In genomic region chr11:134579709-134580634, GRCh38 we compare ENCODE assay signal across 15 cellular contexts.
DNase-seq lines count a peak whose midpoint lies in the region; ATAC-seq and TF ChIP-seq lines count a peak whose summit lies in the region.
"Had no signal": no experiment of that assay in that cellular context is flagged by ENCODE, and none has a peak within 500 bp of the region (broad histone marks: within the 10 kb centered on the region; RNA-seq: fewer than 3 reads in every experiment).

No MANE protein-coding gene starts in this region.

- no peaks in the 10 kb centered on the region for H3K36me3 Mint-ChIP-seq in glutamatergic neuron (ENCODE audit: unreplicated experiment)
- H3K36me3 Mint-ChIP-seq: stimulated activated naive B cell treated with anti-CD40 and anti-IgM and Interleukin-4, amounts not matched to agents 10 μg/mL and 1 μg/mL and 100 μg/mL, for 72 hours had no signal

- DNase-seq in DMS53 (lab: John Stamatoyannopoulos, UW) (peak; percentile 73), PC-9 (no peak), mucosa of descending colon (peak in 1 of 3 donors; percentile 39), glutamatergic neuron (no peak), DMS153 treated with DMSO at 0.1 percent for 48 hours (lab: John Stamatoyannopoulos, UW; ENCODE audit: unreplicated experiment) (no peak)
- DNase-seq: activated CD4-positive, alpha-beta memory T cell treated with anti-CD3 and anti-CD28 coated beads, Interleukin-2, amount 10 ng/mL, durations not matched to agents 7 days and 5 days; colonic mucosa; midbrain; NCI-H146; stimulated activated naive B cell treated with anti-CD40 and anti-IgM and Interleukin-4, amounts not matched to agents 10 μg/mL and 1 μg/mL and 100 μg/mL, for 72 hours; uterus had no signal

- H3K27me3 Mint-ChIP-seq in glutamatergic neuron (ENCODE audit: unreplicated experiment), result no peaks in the 10 kb centered on the region

- POLR2A ChIA-PET in PC-9 (lab: Charles Lee; ENCODE audit: unreplicated experiment), result no interaction called here

- TF ChIP-seq CTCF in GM12873 (IDR thresholded peaks at IDR 0.05; ENCODE audit: insufficient read depth, low read depth, low read length, missing control alignments) (peak; percentile 1), PC-9 (conservative IDR thresholded peaks at IDR 0.05) (no peak), mucosa of descending colon (IDR thresholded peaks at IDR 0.05) (no peak), glutamatergic neuron (IDR thresholded peaks at IDR 0.05; ENCODE audit: partially characterized antibody, unreplicated experiment) (no peak)

- H3K4me3 Mint-ChIP-seq in glutamatergic neuron (ENCODE audit: unreplicated experiment), result no peak overlapping the region
- H3K4me3 Mint-ChIP-seq: activated CD4-positive, alpha-beta memory T cell treated with anti-CD3 and anti-CD28 coated beads, Interleukin-2, amount 10 ng/mL, durations not matched to agents 7 days and 5 days; B cell; stimulated activated naive B cell treated with anti-CD40 and anti-IgM and Interleukin-4, amounts not matched to agents 10 μg/mL and 1 μg/mL and 100 μg/mL, for 72 hours had no signal

- H3K9me3 Mint-ChIP-seq in glutamatergic neuron (ENCODE audit: unreplicated experiment), result peaks cover 6% of the 10 kb centered on the region
- H3K9me3 Mint-ChIP-seq: activated CD4-positive, alpha-beta memory T cell treated with anti-CD3 and anti-CD28 coated beads, Interleukin-2, amount 10 ng/mL, durations not matched to agents 7 days and 5 days; stimulated activated naive B cell treated with anti-CD40 and anti-IgM and Interleukin-4, amounts not matched to agents 10 μg/mL and 1 μg/mL and 100 μg/mL, for 72 hours had no signal

- ATAC-seq in mucosa of descending colon, result peak; percentile 53
- ATAC-seq in HG03565 (IDR thresholded peaks at IDR 0.05; ENCODE audit: unreplicated experiment), result no peak
- ATAC-seq: stimulated activated naive B cell treated with anti-CD40 and anti-IgM and Interleukin-4, amounts not matched to agents 10 μg/mL and 1 μg/mL and 100 μg/mL, for 72 hours had no signal

- no peak overlapping the region for H2AFZ ChIP-seq in PC-9

- H3K4me3 ChIP-seq in PC-9 (no peak overlapping the region), mucosa of descending colon (no peak overlapping the region)
- H3K4me3 ChIP-seq: colonic mucosa, K562, uterus had no signal

- H3K4me2 ChIP-seq in PC-9, result peak overlapping the region; percentile 50

- H3K4me1 ChIP-seq in PC-9 (replicated peaks; ENCODE audit: insufficient read depth) (0 out of 2 replicates have a peak, but pooled peaks cover 4% of the 10 kb centered on the region), mucosa of descending colon (ENCODE audit: low read depth) (no peaks in the 10 kb centered on the region)
- H3K4me1 ChIP-seq: colonic mucosa, uterus had no signal

- H3K9me3 ChIP-seq in PC-9 (ENCODE audit: insufficient read depth, low read depth) (no peaks in the 10 kb centered on the region), mucosa of descending colon (no peaks in the 10 kb centered on the region)
- H3K9me3 ChIP-seq: colonic mucosa, uterus had no signal

- intact Hi-C loops in PC-9 (cut with micrococcal nuclease; ENCODE audit: unreplicated experiment) (no loop called here), mucosa of descending colon (cut with DNase I, micrococcal nuclease) (no loop called here)

- peaks cover 26% of the 10 kb centered on the region for H3K4me1 Mint-ChIP-seq in glutamatergic neuron (ENCODE audit: low read depth, unreplicated experiment)

- no peaks in the 10 kb centered on the region for H3K36me3 ChIP-seq in PC-9 (ENCODE audit: low read depth)
- no peaks in the 10 kb centered on the region for H3K36me3 ChIP-seq in mucosa of descending colon (ENCODE audit: low read depth)
- H3K36me3 ChIP-seq: colonic mucosa, uterus had no signal

- H3K79me2 ChIP-seq in PC-9 (ENCODE audit: low read depth), result no peaks in the 10 kb centered on the region

- BruUV-seq in PC-9 (replicated peaks; lab: Mats Ljungman, UMichigan), result no TSS peak

- H3F3A ChIP-seq in PC-9 (ENCODE audit: insufficient read depth, low read depth), result no peaks in the 10 kb centered on the region

- CTCF ChIA-PET in PC-9 (lab: Charles Lee), result no interaction called here

- H4K20me1 ChIP-seq in PC-9 (ENCODE audit: insufficient read depth), result no peaks in the 10 kb centered on the region

- peaks cover 94% of the 10 kb centered on the region for H3K27me3 ChIP-seq in PC-9 (ENCODE audit: insufficient read depth, low read depth)
- H3K27me3 ChIP-seq: colonic mucosa, uterus had no signal

- no peak overlapping the region for H3K27ac ChIP-seq in PC-9
- H3K27ac ChIP-seq: colonic mucosa, uterus had no signal

- H3K9me2 ChIP-seq in PC-9 (ENCODE audit: insufficient read depth), result no peaks in the 10 kb centered on the region

- no peak overlapping the region for H3K27ac Mint-ChIP-seq in glutamatergic neuron (ENCODE audit: unreplicated experiment)
- H3K27ac Mint-ChIP-seq: activated CD4-positive, alpha-beta memory T cell treated with anti-CD3 and anti-CD28 coated beads, Interleukin-2, amount 10 ng/mL, durations not matched to agents 7 days and 5 days; B cell; stimulated activated naive B cell treated with anti-CD40 and anti-IgM and Interleukin-4, amounts not matched to agents 10 μg/mL and 1 μg/mL and 100 μg/mL, for 72 hours had no signal
